12 cellular contexts compared by ENCODE assay signal in genomic region chr2:47003641-47004427, GRCh38.
DNase-seq lines count a peak whose midpoint lies in the region; ATAC-seq, FAIRE-seq and TF ChIP-seq lines count a peak whose summit lies in the region.
"Had no signal": no experiment of that assay in that cellular context is flagged by ENCODE, and none has a peak within 500 bp of the region (broad histone marks: within the 10 kb centered on the region; RNA-seq: fewer than 3 reads in every experiment).

No MANE protein-coding gene starts in this region.

- no peak overlapping the region for H3K4me2 ChIP-seq in DND-41 (ENCODE audit: insufficient read depth, low read length)
- no peak overlapping the region for H3K4me2 ChIP-seq in H1 (ENCODE audit: insufficient read depth in 1 of 2, low read depth in 2 of 2, low read length in 2 of 2)

- H2BK120ac ChIP-seq in H1 (replicated peaks; ENCODE audit: low read depth, low read length): no peak overlapping the region

- POLR2A ChIA-PET in H1 (lab: Charles Lee; ENCODE audit: partially characterized antibody): interaction anchor here (0.6 to 1.0 kb wide), 4 partner anchors 18 to 367 kb away, joined by 3 read pairs; no protein-coding TSS in a partner anchor
- POLR2A ChIA-PET in CD8-positive, alpha-beta T cell (lab: Charles Lee): no interaction called here

- TF ChIP-seq POLR2A in NB4 (IDR thresholded peaks at IDR 0.05; ENCODE audit: extremely low read depth, insufficient read length) (no peak), H1 (IDR thresholded peaks at IDR 0.05; ENCODE audit: control extremely low read depth in 1 of 2, low read depth in 2 of 2, low read length in 2 of 2) (no peak)

- no peak for FAIRE-seq in H1 (lab: Jason Lieb, UNC)

- no peak for TF ChIP-seq RAD21 in H1 (IDR thresholded peaks at IDR 0.05 in 1 of 2, conservative IDR thresholded peaks at IDR 0.05 in 1 of 2; ENCODE audit: low read depth in 2 of 2, low read length in 2 of 2)

- no peak overlapping the region for H4K5ac ChIP-seq in H1 (ENCODE audit: insufficient read length, low read depth, low read length)

- CTCF ChIA-PET in H1 (lab: Charles Lee; ENCODE audit: partially characterized antibody): interaction anchor here (0.7 to 2.9 kb wide), 16 partner anchors 13 to 321 kb away, joined by 3 to 10 read pairs (median 4); no protein-coding TSS in a partner anchor
- CTCF ChIA-PET in CD8-positive, alpha-beta T cell (lab: Charles Lee): no interaction called here

- H3K4me1 Mint-ChIP-seq in stimulated activated effector memory CD8-positive, alpha-beta T cell treated with anti-CD3 and anti-CD28 coated beads, Interleukin-12 subunit alpha, Interleukin-12 subunit beta, amount 100 ng/mL, for 72 hours: peaks cover 6% of the 10 kb centered on the region
- no peaks in the 10 kb centered on the region for H3K4me1 Mint-ChIP-seq in CD8-positive, alpha-beta T cell (ENCODE audit: low read depth)

- DNase-seq in DND-41 (no peak), NB4 (ENCODE audit: low read depth) (peak; percentile 31), H1 (ENCODE audit: low read depth in 1 of 2, low spot score in 2 of 2) (no peak), DMS153 treated with DMSO at 0.1 percent for 48 hours (lab: John Stamatoyannopoulos, UW; ENCODE audit: unreplicated experiment) (no peak)
- no peak for DNase-seq in stimulated activated effector memory CD8-positive, alpha-beta T cell treated with anti-CD3 and anti-CD28 coated beads, Interleukin-12 subunit alpha, Interleukin-12 subunit beta, amount 100 ng/mL, for 72 hours (ENCODE audit: low spot score in 2 of 2)
- DNase-seq in activated CD4-positive, alpha-beta T cell treated with anti-CD3 and anti-CD28 coated beads, Interleukin-2, amount 50 U/mL, for 4 hours: no peak
- no peak for DNase-seq in CD8-positive, alpha-beta T cell
- DNase-seq: activated naive CD4-positive, alpha-beta T cell treated with anti-CD3 and anti-CD28 coated beads, Interleukin-2, amount 50 U/mL, for 16 hours; midbrain; NCI-H2029 had no signal

- H3K4me3 ChIP-seq in DND-41 (ENCODE audit: low read depth in 1 of 2, low read length in 2 of 2): no peak overlapping the region
- H3K4me3 ChIP-seq in NB4 (ENCODE audit: low read depth, low read length): no peak overlapping the region
- no peak overlapping the region for H3K4me3 ChIP-seq in H1 (ENCODE audit: extremely low read depth in 1 of 4, insufficient read depth in 2 of 4, low read depth in 3 of 4, low read length in 4 of 4)
- no peak overlapping the region for H3K4me3 ChIP-seq in CD8-positive, alpha-beta T cell (ENCODE audit: low read depth, low read length)
- H3K4me3 ChIP-seq: skin epidermis had no signal

- peak overlapping the region; percentile 76 for H3K27ac Mint-ChIP-seq in stimulated activated effector memory CD8-positive, alpha-beta T cell treated with anti-CD3 and anti-CD28 coated beads, Interleukin-12 subunit alpha, Interleukin-12 subunit beta, amount 100 ng/mL, for 72 hours
- no peak overlapping the region for H3K27ac Mint-ChIP-seq in CD8-positive, alpha-beta T cell

- H3K14ac ChIP-seq in H1 (ENCODE audit: insufficient read length): no peak overlapping the region

- intact Hi-C loops in CD8-positive, alpha-beta T cell (cut with DNase I, micrococcal nuclease): no loop called here

- 0 out of 2 replicates have a peak overlapping the region, but pooled peaks have one; percentile 27 for H3K27ac ChIP-seq in DND-41 (ENCODE audit: low read length)
- H3K27ac ChIP-seq in H1 (ENCODE audit: low read depth, low read length): no peak overlapping the region
- H3K27ac ChIP-seq in CD8-positive, alpha-beta T cell (ENCODE audit: low read depth, low read length): no peak overlapping the region

- no peaks in the 10 kb centered on the region for H3K27me3 Mint-ChIP-seq in CD8-positive, alpha-beta T cell (ENCODE audit: low read depth)

- H3K9me3 Mint-ChIP-seq in stimulated activated effector memory CD8-positive, alpha-beta T cell treated with anti-CD3 and anti-CD28 coated beads, Interleukin-12 subunit alpha, Interleukin-12 subunit beta, amount 100 ng/mL, for 72 hours: no peaks in the 10 kb centered on the region
- no peaks in the 10 kb centered on the region for H3K9me3 Mint-ChIP-seq in CD8-positive, alpha-beta T cell

- no peak overlapping the region for H2AK5ac ChIP-seq in H1 (ENCODE audit: low read depth, low read length)

- peaks cover 60% of the 10 kb centered on the region for H3K36me3 ChIP-seq in DND-41 (ENCODE audit: insufficient read depth, low read length)
- peaks cover 0 to 4% (median 2%) of the 10 kb centered on the region in 4 experiments; a peak in 1 of 8 replicates for H3K36me3 ChIP-seq in H1 (ENCODE audit: control insufficient read depth in 2 of 4, insufficient read depth in 4 of 4, low read length in 3 of 4)
- H3K36me3 ChIP-seq in CD8-positive, alpha-beta T cell (ENCODE audit: insufficient read depth, low read length): peaks cover 15% of the 10 kb centered on the region

- H4K91ac ChIP-seq in H1 (replicated peaks; ENCODE audit: insufficient read length, low read length): no peak overlapping the region

- no peaks in the 10 kb centered on the region for H3K79me1 ChIP-seq in H1 (ENCODE audit: low read depth, low read length)

- WGBS in H1 (ENCODE audit: extremely low coverage in 1 of 2, insufficient coverage in 1 of 2, insufficient read length in 1 of 2, insufficient replicate concordance in 2 of 2, low coverage in 1 of 2, low lambda C conversion rate in 2 of 2, missing lambda C conversion rate in 1 of 2), 2 experiments: 86% methylated on average over 13 of the region's 13 CpGs; no CpG with 5 or more reads in 1 of the 2 experiments

- no peak overlapping the region for H2BK12ac ChIP-seq in H1 (ENCODE audit: low read depth, low read length)

- H3K23ac ChIP-seq in H1 (ENCODE audit: insufficient read length): no peak overlapping the region

- no peak overlapping the region for H3K4me3 Mint-ChIP-seq in stimulated activated effector memory CD8-positive, alpha-beta T cell treated with anti-CD3 and anti-CD28 coated beads, Interleukin-12 subunit alpha, Interleukin-12 subunit beta, amount 100 ng/mL, for 72 hours
- H3K4me3 Mint-ChIP-seq in CD8-positive, alpha-beta T cell: no peak overlapping the region

- no peaks in the 10 kb centered on the region for H3K27me3 ChIP-seq in DND-41 (ENCODE audit: insufficient read depth, low read length, poor library complexity)
- no peaks in the 10 kb centered on the region for H3K27me3 ChIP-seq in H1 (replicated peaks in 1 of 4; ENCODE audit: control insufficient read depth in 3 of 4, extremely low read depth in 1 of 4, insufficient read depth in 3 of 4, low read length in 3 of 4)
- H3K27me3 ChIP-seq in CD8-positive, alpha-beta T cell (ENCODE audit: insufficient read depth, low read length): no peaks in the 10 kb centered on the region

- no peak overlapping the region for H2BK5ac ChIP-seq in H1 (ENCODE audit: low read depth, low read length)

- no peak overlapping the region; the same call in 1 of the 2 replicates for H3K18ac ChIP-seq in H1 (ENCODE audit: extremely low read depth, low read length)

- ATAC-seq in DND-41 (ENCODE audit: insufficient read depth, low read depth): no peak
- no peak for ATAC-seq in stimulated activated effector memory CD8-positive, alpha-beta T cell treated with anti-CD3 and anti-CD28 coated beads, Interleukin-12 subunit alpha, Interleukin-12 subunit beta, amount 100 ng/mL, for 72 hours
- ATAC-seq in CD8-positive, alpha-beta T cell: no peak
- no peak for ATAC-seq in HG03025 (IDR thresholded peaks at IDR 0.05; ENCODE audit: low FRiP score, unreplicated experiment)

- no peaks in the 10 kb centered on the region for H3K9me3 ChIP-seq in DND-41 (ENCODE audit: insufficient read depth, low read length, severe bottlenecking)
- no peaks in the 10 kb centered on the region for H3K9me3 ChIP-seq in H1 (ENCODE audit: insufficient read depth in 2 of 2, low read depth in 1 of 2, low read length in 1 of 2)
- H3K9me3 ChIP-seq in CD8-positive, alpha-beta T cell (ENCODE audit: low read length): no peaks in the 10 kb centered on the region

- H3K36me3 Mint-ChIP-seq in stimulated activated effector memory CD8-positive, alpha-beta T cell treated with anti-CD3 and anti-CD28 coated beads, Interleukin-12 subunit alpha, Interleukin-12 subunit beta, amount 100 ng/mL, for 72 hours: peaks cover 73% of the 10 kb centered on the region
- H3K36me3 Mint-ChIP-seq in CD8-positive, alpha-beta T cell: peaks cover 83% of the 10 kb centered on the region

- H3K79me2 ChIP-seq in DND-41 (ENCODE audit: insufficient read depth, low read length) (no peaks in the 10 kb centered on the region), H1 (ENCODE audit: control insufficient read depth in 1 of 2, insufficient read depth in 2 of 2, low read length in 2 of 2) (no peaks in the 10 kb centered on the region)

- no peak overlapping the region for H3K4ac ChIP-seq in H1 (replicated peaks; ENCODE audit: insufficient read length, low read depth, low read length)

- H4K20me1 ChIP-seq in DND-41 (ENCODE audit: insufficient read depth, low read length): peaks cover 13% of the 10 kb centered on the region
- peaks cover 0 to 2% of the 10 kb centered on the region in 2 experiments for H4K20me1 ChIP-seq in H1 (replicated peaks in 1 of 2; ENCODE audit: control insufficient read depth in 1 of 2, insufficient read depth in 2 of 2, low read length in 2 of 2)

- no peak overlapping the region for H2BK15ac ChIP-seq in H1 (ENCODE audit: low read length)

- H3K9ac ChIP-seq in DND-41 (ENCODE audit: low read depth, low read length) (no peak overlapping the region), H1 (replicated peaks in 1 of 4; ENCODE audit: extremely low read depth in 1 of 4, low read depth in 3 of 4, low read length in 3 of 4) (no peak overlapping the region)

- H3K56ac ChIP-seq in H1 (replicated peaks; ENCODE audit: insufficient read length, low read depth, low read length): no peak overlapping the region

- TF ChIP-seq CTCF in DND-41 (IDR thresholded peaks at IDR 0.05; ENCODE audit: borderline replicate concordance, extremely low read depth, low read length, poor library complexity, severe bottlenecking) (no peak), NB4 (IDR thresholded peaks at IDR 0.05; ENCODE audit: low read depth, low read length) (no peak), H1 (IDR thresholded peaks at IDR 0.05; ENCODE audit: control extremely low read depth in 1 of 3, insufficient read depth in 1 of 3, low read depth in 1 of 3, low read length in 3 of 3) (no peak)
- no peak for TF ChIP-seq CTCF in CD8-positive, alpha-beta T cell (IDR thresholded peaks at IDR 0.05)

- no peak overlapping the region for H2BK20ac ChIP-seq in H1 (ENCODE audit: low read length)

- H2AFZ ChIP-seq in DND-41 (ENCODE audit: low read depth, low read length) (no peak overlapping the region), H1 (ENCODE audit: low read length) (no peak overlapping the region)

- no peak overlapping the region for H4K8ac ChIP-seq in H1 (ENCODE audit: extremely low read depth, insufficient read depth, low read length)

- no peak for TF ChIP-seq EP300 in H1 (IDR thresholded peaks at IDR 0.05; ENCODE audit: borderline replicate concordance in 1 of 2, low read depth in 2 of 2, low read length in 2 of 2)

- H3K4me1 ChIP-seq in DND-41 (ENCODE audit: insufficient read depth, low read length): no peaks in the 10 kb centered on the region
- peaks cover 0 to 10% (median 2%) of the 10 kb centered on the region in 4 experiments; a peak in 6 of 7 replicates for H3K4me1 ChIP-seq in H1 (replicated peaks in 1 of 4; ENCODE audit: control insufficient read depth in 3 of 4, insufficient read depth in 4 of 4, low read length in 3 of 4)
- H3K4me1 ChIP-seq in CD8-positive, alpha-beta T cell (ENCODE audit: insufficient read depth, low read length): no peaks in the 10 kb centered on the region

- H3K23me2 ChIP-seq in H1 (ENCODE audit: low read depth, low read length): peaks cover 5% of the 10 kb centered on the region; the same call in 1 of the 2 replicates
